ENCODE assay signal across 26 cellular contexts in the genomic region with DNA sequence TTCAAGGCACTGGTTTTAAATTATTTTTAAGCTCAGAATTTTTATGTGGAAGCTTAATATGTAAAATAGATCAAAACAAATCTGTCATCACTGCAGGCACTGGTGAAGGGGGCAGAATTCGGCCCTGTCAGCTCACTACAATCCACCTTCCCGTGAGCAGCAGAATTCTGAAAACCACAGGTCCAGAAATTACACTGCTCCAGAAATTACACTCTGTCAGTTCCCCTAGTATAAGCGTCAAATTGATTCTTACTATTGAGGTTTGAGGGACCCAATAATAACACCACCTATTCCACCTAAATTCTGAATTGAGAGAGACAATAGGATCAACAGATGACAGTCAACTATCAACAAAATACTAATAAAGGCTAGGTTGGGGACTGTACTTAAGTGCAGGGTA.
"Had no signal": no experiment of that assay in that cellular context is flagged by ENCODE, and none has a peak within 500 bp of the region (broad histone marks: within the 10 kb centered on the region; RNA-seq: fewer than 3 reads in every experiment).

No MANE protein-coding gene starts in this region.

- H3K9me3 ChIP-seq: esophagus muscularis mucosa, gastroesophageal sphincter, heart left ventricle, neutrophil, pancreas, testis, tibial artery, upper lobe of left lung had no signal

- DNase-seq: effector CD8-positive, alpha-beta T cell; endodermal cell; foreskin keratinocyte; heart left ventricle; kidney; mesenchymal stem cell; naive thymus-derived CD8-positive, alpha-beta T cell; pancreas; stimulated activated CD4-positive, alpha-beta T cell treated with anti-CD3 and anti-CD28 coated beads, Interleukin-12 subunit alpha, Interleukin-12 subunit beta, amount 100 ng/mL, for 4 hours; stimulated activated CD4-positive, alpha-beta T cell treated with anti-CD3 and anti-CD28 coated beads, Interleukin-1b, Interleukin-23, amount 100 ng/mL, for 48 hours; stimulated activated CD4-positive, alpha-beta T cell treated with anti-CD3 and anti-CD28 coated beads, Interleukin-4, amount 100 ng/mL, for 1 hour; stimulated activated CD8-positive, alpha-beta memory T cell treated with anti-CD3 and anti-CD28 coated beads, Interleukin-4, amount 100 ng/mL, for 48 hours; stimulated activated naive CD8-positive, alpha-beta T cell treated with anti-CD3 and anti-CD28 coated beads, Interleukin-15, Interleukin-2, amounts not matched to agents 100 U/mL and 50 U/mL, for 24 hours; substantia nigra; testis; tibial artery; upper lobe of left lung had no signal

- H3K27me3 Mint-ChIP-seq: progenitor cell of endocrine pancreas had no signal

- H3K4me3 Mint-ChIP-seq: endodermal cell; naive thymus-derived CD8-positive, alpha-beta T cell; neural crest cell had no signal

- H3K4me2 ChIP-seq: hepatocyte, smooth muscle cell had no signal

- H3K4me3 ChIP-seq: esophagus muscularis mucosa, gastroesophageal sphincter, heart left ventricle, hepatocyte, pancreas, smooth muscle cell, testis, tibial artery, upper lobe of left lung had no signal

- H3K79me2 ChIP-seq: hepatocyte had no signal

- H3K9me3 Mint-ChIP-seq: naive thymus-derived CD8-positive, alpha-beta T cell; neural crest cell had no signal

- H3K36me3 Mint-ChIP-seq: naive thymus-derived CD8-positive, alpha-beta T cell had no signal

- H3K27me3 ChIP-seq: esophagus muscularis mucosa, foreskin keratinocyte, gastroesophageal sphincter, heart left ventricle, hepatocyte, neutrophil, pancreas, testis, tibial artery, upper lobe of left lung had no signal

- H3K36me3 ChIP-seq: esophagus muscularis mucosa, gastroesophageal sphincter, heart left ventricle, neutrophil, pancreas, tibial artery, upper lobe of left lung had no signal

- ATAC-seq: foreskin keratinocyte; gastroesophageal sphincter; heart left ventricle; left lobe of liver; naive thymus-derived CD8-positive, alpha-beta T cell; pancreas; sciatic nerve; stimulated activated naive CD8-positive, alpha-beta T cell treated with anti-CD3 and anti-CD28 coated beads, Interleukin-15, Interleukin-2, amounts not matched to agents 100 U/mL and 50 U/mL, for 24 hours had no signal

- H3K27ac Mint-ChIP-seq: endodermal cell; naive thymus-derived CD8-positive, alpha-beta T cell; progenitor cell of endocrine pancreas had no signal

- H3K27ac ChIP-seq: esophagus muscularis mucosa, gastroesophageal sphincter, heart left ventricle, hepatocyte, neutrophil, testis, tibial artery, upper lobe of left lung had no signal
